Comparison of ENCODE assay signal across 1 cellular context in the genomic region with DNA sequence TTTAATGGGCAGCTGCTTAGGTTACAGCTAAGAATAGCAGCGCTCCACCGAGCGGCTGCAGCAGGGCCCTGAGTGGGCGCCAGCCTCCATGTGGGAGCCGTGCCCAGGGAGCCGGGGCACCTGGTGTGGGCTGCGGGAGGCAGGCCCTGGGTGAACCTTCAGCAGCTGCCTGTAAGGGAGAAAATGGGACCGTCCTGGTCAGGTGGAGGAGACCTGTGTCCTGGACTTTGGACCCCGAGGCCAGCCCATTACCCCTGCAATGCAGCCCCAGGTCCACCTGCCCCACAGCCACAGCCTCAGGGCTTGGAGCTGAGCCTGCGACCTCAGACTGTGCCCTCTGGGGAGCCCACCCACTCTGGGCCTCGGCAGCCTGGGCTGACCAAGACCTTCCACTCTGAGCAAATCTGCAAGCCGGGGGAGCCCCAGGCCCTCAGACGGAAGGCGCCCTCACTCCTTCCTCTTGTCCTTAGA.
TF ChIP-seq lines count a peak whose summit lies in the region.

No MANE protein-coding gene starts in this region.

TF ChIP-seq in SK-N-SH, 30 proteins besides CTCF, POLR2A, EP300 and RAD21 (continued from another document):
- no peak for TF ChIP-seq FOSL2 (IDR thresholded peaks at IDR 0.05; ENCODE audit: borderline replicate concordance, low read depth)
- no peak for TF ChIP-seq FOXM1 (IDR thresholded peaks at IDR 0.05; ENCODE audit: low read depth)
- TF ChIP-seq FOXJ3 (CRISPR knock-in tag; IDR thresholded peaks at IDR 0.05) = no peak
